8 cellular contexts compared by ENCODE assay signal in the genomic region with DNA sequence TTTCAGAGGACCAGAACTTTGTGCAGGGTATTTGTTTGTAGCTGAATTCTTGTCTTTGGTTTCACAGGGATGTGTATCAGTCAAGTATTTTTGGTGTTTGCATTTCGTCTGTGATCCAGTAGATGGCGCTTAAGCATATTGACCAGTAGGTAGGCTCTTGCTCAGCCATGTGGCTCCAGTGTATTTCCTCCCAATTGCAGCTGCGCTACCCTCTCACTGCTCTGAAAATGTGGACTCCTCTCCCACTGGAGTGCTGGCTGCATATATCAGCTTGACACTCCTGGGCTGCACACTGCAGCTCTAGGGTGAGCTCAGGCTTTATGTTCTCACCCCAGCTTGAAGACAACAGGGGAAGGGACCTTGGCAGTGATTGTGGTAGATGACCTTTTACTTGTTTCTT.
A peak's percentile ranks its signal among the peaks of the same experiment; 100 is the strongest.
DNase-seq lines count a peak whose midpoint lies in the region; ATAC-seq, FAIRE-seq and TF ChIP-seq lines count a peak whose summit lies in the region.

No MANE protein-coding gene starts in this region.

- no peak overlapping the region for H3K4me3 Mint-ChIP-seq in activated CD8-positive, alpha-beta memory T cell treated with anti-CD3 and anti-CD28 coated beads, Interleukin-2, amount 10 ng/mL, durations not matched to agents 7 days and 5 days
- H3K4me3 Mint-ChIP-seq in stimulated activated effector memory CD8-positive, alpha-beta T cell treated with anti-CD3 and anti-CD28 coated beads, Interleukin-12 subunit alpha, Interleukin-12 subunit beta, amount 100 ng/mL, for 72 hours, result no peak overlapping the region

- intact Hi-C loops in posterior cingulate gyrus (cut with DNase I), result loop anchor here (10.0 kb wide), 1 partner anchor 1262 kb away; the partner anchor contains the start of gene ALCAM

- FAIRE-seq in HTR-8/SVneo (lab: Jason Lieb, UNC), result no peak
- no peak for FAIRE-seq in RCC 7860 (lab: Jason Lieb, UNC)

- TF ChIP-seq CTCF in fibroblast of the aortic adventitia (IDR thresholded peaks at IDR 0.05; ENCODE audit: insufficient read depth, low read length), result peak; percentile 66

- CTCF ChIA-PET in activated CD8-positive, alpha-beta memory T cell treated with anti-CD3 and anti-CD28 coated beads, Interleukin-2, amount 10 ng/mL, durations not matched to agents 7 days and 5 days (lab: Charles Lee), result no interaction called here

- no peak overlapping the region for H3K4me3 ChIP-seq in fibroblast of the aortic adventitia (ENCODE audit: low read depth, low read length)

- no peaks in the 10 kb centered on the region for H3K36me3 Mint-ChIP-seq in activated CD8-positive, alpha-beta memory T cell treated with anti-CD3 and anti-CD28 coated beads, Interleukin-2, amount 10 ng/mL, durations not matched to agents 7 days and 5 days
- H3K36me3 Mint-ChIP-seq in stimulated activated effector memory CD8-positive, alpha-beta T cell treated with anti-CD3 and anti-CD28 coated beads, Interleukin-12 subunit alpha, Interleukin-12 subunit beta, amount 100 ng/mL, for 72 hours, result no peaks in the 10 kb centered on the region

- no peak for DNase-seq in activated CD8-positive, alpha-beta memory T cell treated with anti-CD3 and anti-CD28 coated beads, Interleukin-2, amount 10 ng/mL, durations not matched to agents 7 days and 5 days
- no peak for DNase-seq in activated CD8-positive, alpha-beta memory T cell treated with anti-CD3 and anti-CD28 coated beads for 24 hours
- DNase-seq in HTR-8/SVneo (ENCODE audit: insufficient read length, low spot score) (peak; percentile 27), RCC 7860 (ENCODE audit: low spot score) (peak; percentile 41), fibroblast of the aortic adventitia (ENCODE audit: low read depth) (peak; percentile 63), posterior cingulate gyrus (no peak)
- DNase-seq in stimulated activated effector memory CD8-positive, alpha-beta T cell treated with anti-CD3 and anti-CD28 coated beads, Interleukin-12 subunit alpha, Interleukin-12 subunit beta, amount 100 ng/mL, for 72 hours (ENCODE audit: low spot score in 2 of 2), result no peak

- no peaks in the 10 kb centered on the region for H3K9me3 Mint-ChIP-seq in activated CD8-positive, alpha-beta memory T cell treated with anti-CD3 and anti-CD28 coated beads, Interleukin-2, amount 10 ng/mL, durations not matched to agents 7 days and 5 days (ENCODE audit: low read depth)
- no peaks in the 10 kb centered on the region for H3K9me3 Mint-ChIP-seq in stimulated activated effector memory CD8-positive, alpha-beta T cell treated with anti-CD3 and anti-CD28 coated beads, Interleukin-12 subunit alpha, Interleukin-12 subunit beta, amount 100 ng/mL, for 72 hours

- no peaks in the 10 kb centered on the region for H3K27me3 Mint-ChIP-seq in activated CD8-positive, alpha-beta memory T cell treated with anti-CD3 and anti-CD28 coated beads, Interleukin-2, amount 10 ng/mL, durations not matched to agents 7 days and 5 days

- no peaks in the 10 kb centered on the region for H3K4me1 Mint-ChIP-seq in activated CD8-positive, alpha-beta memory T cell treated with anti-CD3 and anti-CD28 coated beads, Interleukin-2, amount 10 ng/mL, durations not matched to agents 7 days and 5 days
- no peaks in the 10 kb centered on the region for H3K4me1 Mint-ChIP-seq in stimulated activated effector memory CD8-positive, alpha-beta T cell treated with anti-CD3 and anti-CD28 coated beads, Interleukin-12 subunit alpha, Interleukin-12 subunit beta, amount 100 ng/mL, for 72 hours

- ATAC-seq in activated CD8-positive, alpha-beta memory T cell treated with anti-CD3 and anti-CD28 coated beads, Interleukin-2, amount 10 ng/mL, durations not matched to agents 7 days and 5 days, result peak; percentile 55
- ATAC-seq in GM21825 (IDR thresholded peaks at IDR 0.05; ENCODE audit: unreplicated experiment), result peak; percentile 90
- ATAC-seq in stimulated activated effector memory CD8-positive, alpha-beta T cell treated with anti-CD3 and anti-CD28 coated beads, Interleukin-12 subunit alpha, Interleukin-12 subunit beta, amount 100 ng/mL, for 72 hours, result peak; percentile 35

- H3K27ac Mint-ChIP-seq in activated CD8-positive, alpha-beta memory T cell treated with anti-CD3 and anti-CD28 coated beads, Interleukin-2, amount 10 ng/mL, durations not matched to agents 7 days and 5 days, result no peak overlapping the region
- H3K27ac Mint-ChIP-seq in stimulated activated effector memory CD8-positive, alpha-beta T cell treated with anti-CD3 and anti-CD28 coated beads, Interleukin-12 subunit alpha, Interleukin-12 subunit beta, amount 100 ng/mL, for 72 hours, result no peak overlapping the region

Comparison
In these comparisons a context has a peak if more than half of its experiments do, and no peak if none do; other contexts are left out.
1. ATAC-seq: peak in every context shown above with its lines; median percentile 90 in GM21825; 55 in activated CD8-positive, alpha-beta memory T cell treated with anti-CD3 and anti-CD28 coated beads, Interleukin-2, amount 10 ng/mL, durations not matched to agents 7 days and 5 days; 35 in stimulated activated effector memory CD8-positive, alpha-beta T cell treated with anti-CD3 and anti-CD28 coated beads, Interleukin-12 subunit alpha, Interleukin-12 subunit beta, amount 100 ng/mL, for 72 hours.
2. DNase-seq: peak in HTR-8/SVneo (single experiment), RCC 7860 (single experiment) and fibroblast of the aortic adventitia (single experiment); none in activated CD8-positive, alpha-beta memory T cell treated with anti-CD3 and anti-CD28 coated beads, Interleukin-2, amount 10 ng/mL, durations not matched to agents 7 days and 5 days (single experiment), activated CD8-positive, alpha-beta memory T cell treated with anti-CD3 and anti-CD28 coated beads for 24 hours (single experiment), stimulated activated effector memory CD8-positive, alpha-beta T cell treated with anti-CD3 and anti-CD28 coated beads, Interleukin-12 subunit alpha, Interleukin-12 subunit beta, amount 100 ng/mL, for 72 hours (0 of 2) and posterior cingulate gyrus (0 of 10).